ENCODE assay signal across 1 cellular context in genomic region chr1:21749859-21750468, GRCh38.
TF ChIP-seq lines count a peak whose summit lies in the region.

No MANE protein-coding gene starts in this region.

TF ChIP-seq in K562, 482 proteins besides CTCF, POLR2A, EP300 and RAD21 (continued from another document and continues in another):
- TF ChIP-seq ZNF609 (CRISPR knock-in tag; IDR thresholded peaks at IDR 0.05; ENCODE audit: borderline replicate concordance) = no peak
- TF ChIP-seq RAD51 (IDR thresholded peaks at IDR 0.05; ENCODE audit: borderline replicate concordance, low read depth) = no peak; the same call in 1 of the 2 replicates
- no peak for TF ChIP-seq SAFB (IDR thresholded peaks at IDR 0.05; ENCODE audit: borderline replicate concordance, low read depth, low read length)
- TF ChIP-seq KDM1A (IDR thresholded peaks at IDR 0.05) = peak; percentile 98
- peak; percentile 86 for TF ChIP-seq MYNN (IDR thresholded peaks at IDR 0.05)
- no peak for TF ChIP-seq MYNN (CRISPR knock-in tag; IDR thresholded peaks at IDR 0.05)
- TF ChIP-seq E2F6 (IDR thresholded peaks at IDR 0.05; ENCODE audit: borderline replicate concordance in 1 of 2, extremely low read depth in 1 of 2, insufficient read depth in 1 of 2, insufficient read length in 1 of 2, low read depth in 1 of 2, low read length in 1 of 2, poor library complexity in 1 of 2, severe bottlenecking in 1 of 2) = no peak
- TF ChIP-seq ZNF717 (CRISPR knock-in tag; IDR thresholded peaks at IDR 0.05) = no peak
- TF ChIP-seq SNIP1 (IDR thresholded peaks at IDR 0.05; ENCODE audit: low read depth) = no peak
- TF ChIP-seq ZNF398 (CRISPR knock-in tag; IDR thresholded peaks at IDR 0.05) = no peak
- no peak for TF ChIP-seq SRSF7 (optimal IDR thresholded peaks at IDR 0.05; ENCODE audit: low read depth, low read length)
- no peak for TF ChIP-seq ARID3B (CRISPR knock-in tag; IDR thresholded peaks at IDR 0.05; ENCODE audit: borderline replicate concordance)
- no peak for TF ChIP-seq GABPA (tag; conservative IDR thresholded peaks at IDR 0.05; ENCODE audit: low read depth)
- TF ChIP-seq ZBTB7A (IDR thresholded peaks at IDR 0.05; ENCODE audit: borderline replicate concordance, control insufficient read depth, low read depth, low read length) = peak; percentile 28; the same call in 1 of the 2 replicates
- no peak for TF ChIP-seq ZBTB49 (CRISPR knock-in tag; IDR thresholded peaks at IDR 0.05; ENCODE audit: borderline replicate concordance)
- no peak for TF ChIP-seq MCM5 (IDR thresholded peaks at IDR 0.05; ENCODE audit: low read depth)
- no peak for TF ChIP-seq ZBTB5 (IDR thresholded peaks at IDR 0.05)
- no peak for TF ChIP-seq PATZ1 (CRISPR knock-in tag; IDR thresholded peaks at IDR 0.05; ENCODE audit: borderline replicate concordance)
- TF ChIP-seq ERF (CRISPR knock-in tag; IDR thresholded peaks at IDR 0.05) = no peak
- TF ChIP-seq ZNF766 (CRISPR knock-in tag; conservative IDR thresholded peaks at IDR 0.05) = peak; percentile 99
- no peak for TF ChIP-seq RB1 (IDR thresholded peaks at IDR 0.05; ENCODE audit: low read depth)
- 0 out of 2 replicates have a peak, but pooled peaks have one; percentile 39 for TF ChIP-seq TOE1 (IDR thresholded peaks at IDR 0.05; ENCODE audit: borderline replicate concordance)
- no peak for TF ChIP-seq TOE1 (CRISPR knock-in tag; IDR thresholded peaks at IDR 0.05; ENCODE audit: borderline replicate concordance, low read depth)
- TF ChIP-seq SMAD3 (CRISPR knock-in tag; conservative IDR thresholded peaks at IDR 0.05) = peak; percentile 60; the same call in 1 of the 2 replicates
- TF ChIP-seq POLR2G (IDR thresholded peaks at IDR 0.05; ENCODE audit: low read depth, low read length) = no peak
- no peak for TF ChIP-seq EWSR1 (IDR thresholded peaks at IDR 0.05; ENCODE audit: borderline replicate concordance, low read depth, partially characterized antibody)
- no peak for TF ChIP-seq NEUROD1 (IDR thresholded peaks at IDR 0.05; ENCODE audit: borderline replicate concordance, low read depth, low read length, partially characterized antibody)
- no peak for TF ChIP-seq E2F5 (CRISPR knock-in tag; IDR thresholded peaks at IDR 0.05)
- no peak for TF ChIP-seq ZBTB34 (CRISPR knock-in tag; IDR thresholded peaks at IDR 0.05)
- no peak for TF ChIP-seq ZNF124 (CRISPR knock-in tag; IDR thresholded peaks at IDR 0.05)
- no peak for TF ChIP-seq SRSF3 (IDR thresholded peaks at IDR 0.05; ENCODE audit: insufficient read depth, low read length)
- TF ChIP-seq HDAC1 (IDR thresholded peaks at IDR 0.05) = peak in 1 of 2 experiments; percentile 97; a peak in 2 of 4 replicates
- peak; percentile 87 for TF ChIP-seq CREM (IDR thresholded peaks at IDR 0.05; ENCODE audit: low read depth)
- TF ChIP-seq NR2F6 (CRISPR knock-in tag; IDR thresholded peaks at IDR 0.05) = no peak
- TF ChIP-seq ZZZ3 (IDR thresholded peaks at IDR 0.05) = no peak
- TF ChIP-seq PTBP1 (IDR thresholded peaks at IDR 0.05; ENCODE audit: low read depth, low read length) = no peak
- no peak for TF ChIP-seq PTRF (tag; IDR thresholded peaks at IDR 0.05)
- no peak for TF ChIP-seq ZNF79 (CRISPR knock-in tag; IDR thresholded peaks at IDR 0.05; ENCODE audit: low read depth)
- TF ChIP-seq E2F3 (CRISPR knock-in tag; IDR thresholded peaks at IDR 0.05) = no peak
- no peak for TF ChIP-seq LARP7 (IDR thresholded peaks at IDR 0.05)
- TF ChIP-seq TFE3 (CRISPR knock-in tag; IDR thresholded peaks at IDR 0.05) = no peak
